ENCODE assay signal across 1 cellular context in the genomic region with DNA sequence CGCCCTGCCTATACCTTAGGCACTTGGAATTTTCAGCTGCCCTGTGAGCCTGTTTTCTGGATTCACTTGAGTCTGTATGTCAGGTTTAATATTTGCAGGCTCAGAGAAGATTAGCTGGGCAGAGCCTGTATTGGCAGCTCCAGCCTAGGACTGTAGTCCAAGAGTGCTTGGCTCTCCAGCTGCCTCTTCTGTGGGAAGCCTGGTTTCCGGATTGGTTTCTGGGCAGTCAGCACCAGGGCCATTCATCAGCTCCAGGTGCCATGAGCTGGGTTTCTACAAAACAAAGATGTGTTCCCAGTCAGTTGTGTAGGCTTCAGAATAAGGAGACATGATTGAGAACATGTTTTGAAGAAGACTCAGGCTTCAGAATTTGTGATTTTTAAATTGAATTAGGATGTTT.
TF ChIP-seq lines count a peak whose summit lies in the region.

No MANE protein-coding gene starts in this region.

TF ChIP-seq in GM23338, 12 proteins besides CTCF, POLR2A, EP300 and RAD21 (continued from another document):
- TF ChIP-seq, protein P1, sequence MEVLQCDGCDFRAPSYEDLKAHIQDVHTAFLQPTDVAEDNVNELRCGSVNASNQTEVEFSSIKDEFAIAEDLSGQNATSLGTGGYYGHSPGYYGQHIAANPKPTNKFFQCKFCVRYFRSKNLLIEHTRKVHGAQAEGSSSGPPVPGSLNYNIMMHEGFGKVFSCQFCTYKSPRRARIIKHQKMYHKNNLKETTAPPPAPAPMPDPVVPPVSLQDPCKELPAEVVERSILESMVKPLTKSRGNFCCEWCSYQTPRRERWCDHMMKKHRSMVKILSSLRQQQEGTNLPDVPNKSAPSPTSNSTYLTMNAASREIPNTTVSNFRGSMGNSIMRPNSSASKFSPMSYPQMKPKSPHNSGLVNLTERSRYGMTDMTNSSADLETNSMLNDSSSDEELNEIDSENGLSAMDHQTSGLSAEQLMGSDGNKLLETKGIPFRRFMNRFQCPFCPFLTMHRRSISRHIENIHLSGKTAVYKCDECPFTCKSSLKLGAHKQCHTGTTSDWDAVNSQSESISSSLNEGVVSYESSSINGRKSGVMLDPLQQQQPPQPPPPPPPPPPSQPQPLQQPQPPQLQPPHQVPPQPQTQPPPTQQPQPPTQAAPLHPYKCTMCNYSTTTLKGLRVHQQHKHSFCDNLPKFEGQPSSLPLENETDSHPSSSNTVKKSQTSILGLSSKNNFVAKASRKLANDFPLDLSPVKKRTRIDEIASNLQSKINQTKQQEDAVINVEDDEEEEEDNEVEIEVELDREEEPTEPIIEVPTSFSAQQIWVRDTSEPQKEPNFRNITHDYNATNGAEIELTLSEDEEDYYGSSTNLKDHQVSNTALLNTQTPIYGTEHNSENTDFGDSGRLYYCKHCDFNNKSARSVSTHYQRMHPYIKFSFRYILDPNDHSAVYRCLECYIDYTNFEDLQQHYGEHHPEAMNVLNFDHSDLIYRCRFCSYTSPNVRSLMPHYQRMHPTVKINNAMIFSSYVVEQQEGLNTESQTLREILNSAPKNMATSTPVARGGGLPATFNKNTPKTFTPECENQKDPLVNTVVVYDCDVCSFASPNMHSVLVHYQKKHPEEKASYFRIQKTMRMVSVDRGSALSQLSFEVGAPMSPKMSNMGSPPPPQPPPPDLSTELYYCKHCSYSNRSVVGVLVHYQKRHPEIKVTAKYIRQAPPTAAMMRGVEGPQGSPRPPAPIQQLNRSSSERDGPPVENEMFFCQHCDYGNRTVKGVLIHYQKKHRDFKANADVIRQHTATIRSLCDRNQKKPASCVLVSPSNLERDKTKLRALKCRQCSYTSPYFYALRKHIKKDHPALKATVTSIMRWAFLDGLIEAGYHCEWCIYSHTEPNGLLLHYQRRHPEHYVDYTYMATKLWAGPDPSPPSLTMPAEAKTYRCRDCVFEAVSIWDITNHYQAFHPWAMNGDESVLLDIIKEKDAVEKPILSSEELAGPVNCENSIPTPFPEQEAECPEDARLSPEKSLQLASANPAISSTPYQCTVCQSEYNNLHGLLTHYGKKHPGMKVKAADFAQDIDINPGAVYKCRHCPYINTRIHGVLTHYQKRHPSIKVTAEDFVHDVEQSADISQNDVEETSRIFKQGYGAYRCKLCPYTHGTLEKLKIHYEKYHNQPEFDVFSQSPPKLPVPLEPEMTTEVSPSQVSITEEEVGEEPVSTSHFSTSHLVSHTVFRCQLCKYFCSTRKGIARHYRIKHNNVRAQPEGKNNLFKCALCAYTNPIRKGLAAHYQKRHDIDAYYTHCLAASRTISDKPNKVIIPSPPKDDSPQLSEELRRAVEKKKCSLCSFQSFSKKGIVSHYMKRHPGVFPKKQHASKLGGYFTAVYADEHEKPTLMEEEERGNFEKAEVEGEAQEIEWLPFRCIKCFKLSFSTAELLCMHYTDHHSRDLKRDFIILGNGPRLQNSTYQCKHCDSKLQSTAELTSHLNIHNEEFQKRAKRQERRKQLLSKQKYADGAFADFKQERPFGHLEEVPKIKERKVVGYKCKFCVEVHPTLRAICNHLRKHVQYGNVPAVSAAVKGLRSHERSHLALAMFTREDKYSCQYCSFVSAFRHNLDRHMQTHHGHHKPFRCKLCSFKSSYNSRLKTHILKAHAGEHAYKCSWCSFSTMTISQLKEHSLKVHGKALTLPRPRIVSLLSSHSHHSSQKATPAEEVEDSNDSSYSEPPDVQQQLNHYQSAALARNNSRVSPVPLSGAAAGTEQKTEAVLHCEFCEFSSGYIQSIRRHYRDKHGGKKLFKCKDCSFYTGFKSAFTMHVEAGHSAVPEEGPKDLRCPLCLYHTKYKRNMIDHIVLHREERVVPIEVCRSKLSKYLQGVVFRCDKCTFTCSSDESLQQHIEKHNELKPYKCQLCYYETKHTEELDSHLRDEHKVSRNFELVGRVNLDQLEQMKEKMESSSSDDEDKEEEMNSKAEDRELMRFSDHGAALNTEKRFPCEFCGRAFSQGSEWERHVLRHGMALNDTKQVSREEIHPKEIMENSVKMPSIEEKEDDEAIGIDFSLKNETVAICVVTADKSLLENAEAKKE (CRISPR knock-in tag; IDR thresholded peaks at IDR 0.05) = no peak
- no peak for TF ChIP-seq EZH2 (IDR thresholded peaks at IDR 0.05; ENCODE audit: low read depth, unreplicated experiment)
- TF ChIP-seq POLR2AphosphoS5 (IDR thresholded peaks at IDR 0.05; ENCODE audit: low read depth) = no peak
- TF ChIP-seq NANOG (IDR thresholded peaks at IDR 0.05; ENCODE audit: borderline replicate concordance) = no peak
- no peak for TF ChIP-seq ZNF114 (CRISPR knock-in tag; IDR thresholded peaks at IDR 0.05)
- TF ChIP-seq REST (IDR thresholded peaks at IDR 0.05; ENCODE audit: unreplicated experiment) = no peak
- TF ChIP-seq STAT1 (IDR thresholded peaks at IDR 0.05; ENCODE audit: unreplicated experiment) = no peak
